ENCODE assay signal across 13 cellular contexts in the genomic region with DNA sequence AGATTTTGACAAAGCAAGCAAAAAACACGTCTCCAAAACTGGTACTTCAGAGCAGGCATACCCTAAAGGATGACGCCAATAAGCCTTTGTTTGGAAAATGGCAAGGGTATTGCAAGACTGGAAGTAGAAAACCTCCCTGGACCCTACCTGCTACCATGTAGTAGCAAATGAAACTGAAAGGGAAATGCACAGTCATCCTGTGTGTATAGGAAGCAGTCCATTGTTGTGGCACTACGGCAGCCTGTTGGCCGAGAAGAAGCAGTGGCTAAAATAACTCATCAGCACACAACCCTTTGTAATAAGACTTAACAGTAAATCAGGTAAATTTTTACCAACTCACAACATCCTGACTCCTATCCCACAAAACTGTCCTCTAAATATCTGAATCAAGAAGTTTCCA.
DNase-seq lines count a peak whose midpoint lies in the region; ATAC-seq and TF ChIP-seq lines count a peak whose summit lies in the region.
"Had no signal": no experiment of that assay in that cellular context is flagged by ENCODE, and none has a peak within 500 bp of the region (broad histone marks: within the 10 kb centered on the region; RNA-seq: fewer than 3 reads in every experiment).

No MANE protein-coding gene starts in this region.

- H3K27ac Mint-ChIP-seq in activated naive CD8-positive, alpha-beta T cell treated with anti-CD3 and anti-CD28 coated beads, Interleukin-2, amount 10 ng/mL, durations not matched to agents 7 days and 5 days = peak overlapping the region; percentile 35
- H3K27ac Mint-ChIP-seq in activated naive CD8-positive, alpha-beta T cell treated with anti-CD3 and anti-CD28 coated beads, Interleukin-2, amount 50 U/mL, for 24 hours = no peak overlapping the region
- peak overlapping the region in 1 of 2 donors; percentile 44 for H3K27ac Mint-ChIP-seq in stimulated activated naive CD8-positive, alpha-beta T cell treated with anti-CD3 and anti-CD28 coated beads, Interleukin-15, amount 100 ng/mL, for 72 hours
- H3K27ac Mint-ChIP-seq: IgD-negative memory B cell had no signal

- DNase-seq in activated naive CD8-positive, alpha-beta T cell treated with anti-CD3 and anti-CD28 coated beads, Interleukin-2, amount 10 ng/mL, durations not matched to agents 7 days and 5 days = no peak
- DNase-seq in activated naive CD8-positive, alpha-beta T cell treated with anti-CD3 and anti-CD28 coated beads, Interleukin-2, amount 50 U/mL, for 24 hours = no peak
- DNase-seq in H4 (ENCODE audit: low spot score) (peak; percentile 39), SW480 (ENCODE audit: low spot score) (peak; percentile 16), GM03348 (ENCODE audit: low spot score) (no peak), GM13977 (ENCODE audit: low spot score) (no peak)
- no peak for DNase-seq in stimulated activated naive CD8-positive, alpha-beta T cell treated with anti-CD3 and anti-CD28 coated beads, Interleukin-15, amount 100 ng/mL, for 72 hours
- no peak for DNase-seq in activated effector memory CD4-positive, alpha-beta T cell treated with Interleukin-2 at 50 U/mL for 16 hours
- DNase-seq: midbrain, right cardiac atrium, SIG-M5, T1000 had no signal

- POLR2A ChIA-PET in activated naive CD8-positive, alpha-beta T cell treated with anti-CD3 and anti-CD28 coated beads, Interleukin-2, amount 10 ng/mL, durations not matched to agents 7 days and 5 days (lab: Charles Lee) = interaction anchor here (0.6 kb wide), 1 partner anchor 377 kb away, joined by 3 read pairs; no protein-coding TSS in a partner anchor

- ATAC-seq in activated naive CD8-positive, alpha-beta T cell treated with anti-CD3 and anti-CD28 coated beads, Interleukin-2, amount 10 ng/mL, durations not matched to agents 7 days and 5 days (ENCODE audit: low read depth) = peak; percentile 85
- no peak for ATAC-seq in activated naive CD8-positive, alpha-beta T cell treated with anti-CD3 and anti-CD28 coated beads, Interleukin-2, amount 50 U/mL, for 24 hours
- ATAC-seq in stimulated activated naive CD8-positive, alpha-beta T cell treated with anti-CD3 and anti-CD28 coated beads, Interleukin-15, amount 100 ng/mL, for 72 hours = peak; percentile 76
- ATAC-seq: right cardiac atrium had no signal

- peaks cover 35% of the 10 kb centered on the region for H3K27me3 Mint-ChIP-seq in activated naive CD8-positive, alpha-beta T cell treated with anti-CD3 and anti-CD28 coated beads, Interleukin-2, amount 10 ng/mL, durations not matched to agents 7 days and 5 days
- H3K27me3 Mint-ChIP-seq in activated naive CD8-positive, alpha-beta T cell treated with anti-CD3 and anti-CD28 coated beads, Interleukin-2, amount 50 U/mL, for 24 hours = peaks cover 15% of the 10 kb centered on the region
- peaks cover 17% of the 10 kb centered on the region for H3K27me3 Mint-ChIP-seq in stimulated activated naive CD8-positive, alpha-beta T cell treated with anti-CD3 and anti-CD28 coated beads, Interleukin-15, amount 100 ng/mL, for 72 hours

- H3K4me1 Mint-ChIP-seq in activated naive CD8-positive, alpha-beta T cell treated with anti-CD3 and anti-CD28 coated beads, Interleukin-2, amount 10 ng/mL, durations not matched to agents 7 days and 5 days = peaks cover 4% of the 10 kb centered on the region
- no peaks in the 10 kb centered on the region for H3K4me1 Mint-ChIP-seq in activated naive CD8-positive, alpha-beta T cell treated with anti-CD3 and anti-CD28 coated beads, Interleukin-2, amount 50 U/mL, for 24 hours
- H3K4me1 Mint-ChIP-seq in stimulated activated naive CD8-positive, alpha-beta T cell treated with anti-CD3 and anti-CD28 coated beads, Interleukin-15, amount 100 ng/mL, for 72 hours = no peaks in the 10 kb centered on the region
- H3K4me1 Mint-ChIP-seq: IgD-negative memory B cell had no signal

- H3K9me3 Mint-ChIP-seq in activated naive CD8-positive, alpha-beta T cell treated with anti-CD3 and anti-CD28 coated beads, Interleukin-2, amount 10 ng/mL, durations not matched to agents 7 days and 5 days = peaks cover 6% of the 10 kb centered on the region
- H3K9me3 Mint-ChIP-seq in activated naive CD8-positive, alpha-beta T cell treated with anti-CD3 and anti-CD28 coated beads, Interleukin-2, amount 50 U/mL, for 24 hours = no peaks in the 10 kb centered on the region
- H3K9me3 Mint-ChIP-seq in stimulated activated naive CD8-positive, alpha-beta T cell treated with anti-CD3 and anti-CD28 coated beads, Interleukin-15, amount 100 ng/mL, for 72 hours = peaks cover 0 to 5% of the 10 kb centered on the region in 2 donors

- in situ Hi-C loops in GM13977 (cut with MboI; ENCODE audit: low pct_unique_long_range_greater_than_20kb, low sequenced_read_pairs, unreplicated experiment) = no loop called here

- H3K4me3 Mint-ChIP-seq in activated naive CD8-positive, alpha-beta T cell treated with anti-CD3 and anti-CD28 coated beads, Interleukin-2, amount 10 ng/mL, durations not matched to agents 7 days and 5 days = no peak overlapping the region
- H3K4me3 Mint-ChIP-seq in activated naive CD8-positive, alpha-beta T cell treated with anti-CD3 and anti-CD28 coated beads, Interleukin-2, amount 50 U/mL, for 24 hours = no peak overlapping the region
- H3K4me3 Mint-ChIP-seq in stimulated activated naive CD8-positive, alpha-beta T cell treated with anti-CD3 and anti-CD28 coated beads, Interleukin-15, amount 100 ng/mL, for 72 hours = no peak overlapping the region
- H3K4me3 Mint-ChIP-seq: IgD-negative memory B cell had no signal

- H3K36me3 Mint-ChIP-seq in activated naive CD8-positive, alpha-beta T cell treated with anti-CD3 and anti-CD28 coated beads, Interleukin-2, amount 10 ng/mL, durations not matched to agents 7 days and 5 days = peaks cover 3% of the 10 kb centered on the region
- no peaks in the 10 kb centered on the region for H3K36me3 Mint-ChIP-seq in activated naive CD8-positive, alpha-beta T cell treated with anti-CD3 and anti-CD28 coated beads, Interleukin-2, amount 50 U/mL, for 24 hours (ENCODE audit: low read depth)
- H3K36me3 Mint-ChIP-seq: IgD-negative memory B cell had no signal

- no peak for TF ChIP-seq CTCF in GM13977 (IDR thresholded peaks at IDR 0.05; ENCODE audit: extremely low read depth, insufficient read depth, missing control alignments)

Comparison
In these comparisons a context has a peak if more than half of its experiments do, and no peak if none do; other contexts are left out.
1. DNase-seq: peak in H4 (single experiment) and SW480 (single experiment); none in activated naive CD8-positive, alpha-beta T cell treated with anti-CD3 and anti-CD28 coated beads, Interleukin-2, amount 10 ng/mL, durations not matched to agents 7 days and 5 days (single experiment), activated naive CD8-positive, alpha-beta T cell treated with anti-CD3 and anti-CD28 coated beads, Interleukin-2, amount 50 U/mL, for 24 hours (single experiment), stimulated activated naive CD8-positive, alpha-beta T cell treated with anti-CD3 and anti-CD28 coated beads, Interleukin-15, amount 100 ng/mL, for 72 hours (0 of 2), activated effector memory CD4-positive, alpha-beta T cell treated with Interleukin-2 at 50 U/mL for 16 hours (single experiment), GM03348 (single experiment) and GM13977 (single experiment).